ENCODE assay signal across 1 cellular context in the genomic region with DNA sequence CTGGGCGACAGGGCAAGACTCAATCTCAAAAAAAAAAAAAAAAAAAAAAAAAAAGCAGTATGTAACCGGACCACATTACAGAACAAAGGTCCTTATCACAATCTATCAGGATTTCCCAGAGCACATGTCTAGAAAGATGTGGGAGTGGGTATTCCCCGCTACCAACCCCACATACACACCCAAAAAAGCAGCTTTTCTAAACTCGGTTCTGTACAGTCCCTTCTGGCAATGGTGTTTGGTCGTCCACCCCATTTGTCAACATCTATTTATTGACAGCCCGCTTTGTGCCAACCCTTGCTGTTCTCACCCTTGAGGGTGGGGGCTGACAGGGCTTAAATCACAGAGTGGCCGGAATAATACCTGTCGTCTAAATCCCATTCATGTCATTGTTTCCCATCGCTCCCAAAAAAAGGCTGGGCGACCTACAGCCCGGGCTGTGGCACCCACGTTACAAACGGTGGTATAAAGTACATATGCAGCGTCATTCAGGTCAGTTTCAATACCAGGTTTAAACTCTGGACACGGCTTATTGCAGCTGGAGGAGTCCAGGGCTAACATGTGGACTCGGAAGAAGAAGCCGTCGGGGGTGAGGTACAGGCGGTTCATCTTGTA.
TF ChIP-seq lines count a peak whose summit lies in the region.

No MANE protein-coding gene starts in this region.

TF ChIP-seq in GM23338, 12 proteins besides CTCF, POLR2A, EP300 and RAD21 (continued from another document):
- TF ChIP-seq, protein P1, sequence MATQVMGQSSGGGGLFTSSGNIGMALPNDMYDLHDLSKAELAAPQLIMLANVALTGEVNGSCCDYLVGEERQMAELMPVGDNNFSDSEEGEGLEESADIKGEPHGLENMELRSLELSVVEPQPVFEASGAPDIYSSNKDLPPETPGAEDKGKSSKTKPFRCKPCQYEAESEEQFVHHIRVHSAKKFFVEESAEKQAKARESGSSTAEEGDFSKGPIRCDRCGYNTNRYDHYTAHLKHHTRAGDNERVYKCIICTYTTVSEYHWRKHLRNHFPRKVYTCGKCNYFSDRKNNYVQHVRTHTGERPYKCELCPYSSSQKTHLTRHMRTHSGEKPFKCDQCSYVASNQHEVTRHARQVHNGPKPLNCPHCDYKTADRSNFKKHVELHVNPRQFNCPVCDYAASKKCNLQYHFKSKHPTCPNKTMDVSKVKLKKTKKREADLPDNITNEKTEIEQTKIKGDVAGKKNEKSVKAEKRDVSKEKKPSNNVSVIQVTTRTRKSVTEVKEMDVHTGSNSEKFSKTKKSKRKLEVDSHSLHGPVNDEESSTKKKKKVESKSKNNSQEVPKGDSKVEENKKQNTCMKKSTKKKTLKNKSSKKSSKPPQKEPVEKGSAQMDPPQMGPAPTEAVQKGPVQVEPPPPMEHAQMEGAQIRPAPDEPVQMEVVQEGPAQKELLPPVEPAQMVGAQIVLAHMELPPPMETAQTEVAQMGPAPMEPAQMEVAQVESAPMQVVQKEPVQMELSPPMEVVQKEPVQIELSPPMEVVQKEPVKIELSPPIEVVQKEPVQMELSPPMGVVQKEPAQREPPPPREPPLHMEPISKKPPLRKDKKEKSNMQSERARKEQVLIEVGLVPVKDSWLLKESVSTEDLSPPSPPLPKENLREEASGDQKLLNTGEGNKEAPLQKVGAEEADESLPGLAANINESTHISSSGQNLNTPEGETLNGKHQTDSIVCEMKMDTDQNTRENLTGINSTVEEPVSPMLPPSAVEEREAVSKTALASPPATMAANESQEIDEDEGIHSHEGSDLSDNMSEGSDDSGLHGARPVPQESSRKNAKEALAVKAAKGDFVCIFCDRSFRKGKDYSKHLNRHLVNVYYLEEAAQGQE (IDR thresholded peaks at IDR 0.05; ENCODE audit: unreplicated experiment) = no peak
- TF ChIP-seq CREB1 (CRISPR knock-in tag; IDR thresholded peaks at IDR 0.05; ENCODE audit: low read depth) = no peak
- TF ChIP-seq, protein P2, sequence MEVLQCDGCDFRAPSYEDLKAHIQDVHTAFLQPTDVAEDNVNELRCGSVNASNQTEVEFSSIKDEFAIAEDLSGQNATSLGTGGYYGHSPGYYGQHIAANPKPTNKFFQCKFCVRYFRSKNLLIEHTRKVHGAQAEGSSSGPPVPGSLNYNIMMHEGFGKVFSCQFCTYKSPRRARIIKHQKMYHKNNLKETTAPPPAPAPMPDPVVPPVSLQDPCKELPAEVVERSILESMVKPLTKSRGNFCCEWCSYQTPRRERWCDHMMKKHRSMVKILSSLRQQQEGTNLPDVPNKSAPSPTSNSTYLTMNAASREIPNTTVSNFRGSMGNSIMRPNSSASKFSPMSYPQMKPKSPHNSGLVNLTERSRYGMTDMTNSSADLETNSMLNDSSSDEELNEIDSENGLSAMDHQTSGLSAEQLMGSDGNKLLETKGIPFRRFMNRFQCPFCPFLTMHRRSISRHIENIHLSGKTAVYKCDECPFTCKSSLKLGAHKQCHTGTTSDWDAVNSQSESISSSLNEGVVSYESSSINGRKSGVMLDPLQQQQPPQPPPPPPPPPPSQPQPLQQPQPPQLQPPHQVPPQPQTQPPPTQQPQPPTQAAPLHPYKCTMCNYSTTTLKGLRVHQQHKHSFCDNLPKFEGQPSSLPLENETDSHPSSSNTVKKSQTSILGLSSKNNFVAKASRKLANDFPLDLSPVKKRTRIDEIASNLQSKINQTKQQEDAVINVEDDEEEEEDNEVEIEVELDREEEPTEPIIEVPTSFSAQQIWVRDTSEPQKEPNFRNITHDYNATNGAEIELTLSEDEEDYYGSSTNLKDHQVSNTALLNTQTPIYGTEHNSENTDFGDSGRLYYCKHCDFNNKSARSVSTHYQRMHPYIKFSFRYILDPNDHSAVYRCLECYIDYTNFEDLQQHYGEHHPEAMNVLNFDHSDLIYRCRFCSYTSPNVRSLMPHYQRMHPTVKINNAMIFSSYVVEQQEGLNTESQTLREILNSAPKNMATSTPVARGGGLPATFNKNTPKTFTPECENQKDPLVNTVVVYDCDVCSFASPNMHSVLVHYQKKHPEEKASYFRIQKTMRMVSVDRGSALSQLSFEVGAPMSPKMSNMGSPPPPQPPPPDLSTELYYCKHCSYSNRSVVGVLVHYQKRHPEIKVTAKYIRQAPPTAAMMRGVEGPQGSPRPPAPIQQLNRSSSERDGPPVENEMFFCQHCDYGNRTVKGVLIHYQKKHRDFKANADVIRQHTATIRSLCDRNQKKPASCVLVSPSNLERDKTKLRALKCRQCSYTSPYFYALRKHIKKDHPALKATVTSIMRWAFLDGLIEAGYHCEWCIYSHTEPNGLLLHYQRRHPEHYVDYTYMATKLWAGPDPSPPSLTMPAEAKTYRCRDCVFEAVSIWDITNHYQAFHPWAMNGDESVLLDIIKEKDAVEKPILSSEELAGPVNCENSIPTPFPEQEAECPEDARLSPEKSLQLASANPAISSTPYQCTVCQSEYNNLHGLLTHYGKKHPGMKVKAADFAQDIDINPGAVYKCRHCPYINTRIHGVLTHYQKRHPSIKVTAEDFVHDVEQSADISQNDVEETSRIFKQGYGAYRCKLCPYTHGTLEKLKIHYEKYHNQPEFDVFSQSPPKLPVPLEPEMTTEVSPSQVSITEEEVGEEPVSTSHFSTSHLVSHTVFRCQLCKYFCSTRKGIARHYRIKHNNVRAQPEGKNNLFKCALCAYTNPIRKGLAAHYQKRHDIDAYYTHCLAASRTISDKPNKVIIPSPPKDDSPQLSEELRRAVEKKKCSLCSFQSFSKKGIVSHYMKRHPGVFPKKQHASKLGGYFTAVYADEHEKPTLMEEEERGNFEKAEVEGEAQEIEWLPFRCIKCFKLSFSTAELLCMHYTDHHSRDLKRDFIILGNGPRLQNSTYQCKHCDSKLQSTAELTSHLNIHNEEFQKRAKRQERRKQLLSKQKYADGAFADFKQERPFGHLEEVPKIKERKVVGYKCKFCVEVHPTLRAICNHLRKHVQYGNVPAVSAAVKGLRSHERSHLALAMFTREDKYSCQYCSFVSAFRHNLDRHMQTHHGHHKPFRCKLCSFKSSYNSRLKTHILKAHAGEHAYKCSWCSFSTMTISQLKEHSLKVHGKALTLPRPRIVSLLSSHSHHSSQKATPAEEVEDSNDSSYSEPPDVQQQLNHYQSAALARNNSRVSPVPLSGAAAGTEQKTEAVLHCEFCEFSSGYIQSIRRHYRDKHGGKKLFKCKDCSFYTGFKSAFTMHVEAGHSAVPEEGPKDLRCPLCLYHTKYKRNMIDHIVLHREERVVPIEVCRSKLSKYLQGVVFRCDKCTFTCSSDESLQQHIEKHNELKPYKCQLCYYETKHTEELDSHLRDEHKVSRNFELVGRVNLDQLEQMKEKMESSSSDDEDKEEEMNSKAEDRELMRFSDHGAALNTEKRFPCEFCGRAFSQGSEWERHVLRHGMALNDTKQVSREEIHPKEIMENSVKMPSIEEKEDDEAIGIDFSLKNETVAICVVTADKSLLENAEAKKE (CRISPR knock-in tag; IDR thresholded peaks at IDR 0.05) = no peak
